ENCODE assay signal across 27 cellular contexts in the genomic region with DNA sequence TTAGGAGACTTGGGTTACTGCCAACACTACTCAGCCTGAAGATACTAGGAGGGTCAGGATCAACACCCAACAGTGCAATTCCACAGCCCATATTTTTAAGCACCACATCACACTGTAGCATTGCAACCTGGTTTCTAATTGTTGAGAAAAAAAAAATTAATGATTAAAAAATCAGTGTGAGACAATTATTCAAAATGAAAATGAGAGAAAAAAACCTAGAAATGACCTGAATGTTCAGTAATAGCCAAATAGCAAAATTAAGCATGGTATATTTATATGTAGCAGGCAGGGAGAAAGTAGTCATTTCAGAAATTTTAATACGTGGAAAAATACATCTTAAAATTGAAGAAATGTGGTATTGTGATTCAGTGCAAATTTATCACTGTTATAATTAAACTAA.
"Had no signal": no experiment of that assay in that cellular context is flagged by ENCODE, and none has a peak within 500 bp of the region (broad histone marks: within the 10 kb centered on the region; RNA-seq: fewer than 3 reads in every experiment).

No MANE protein-coding gene starts in this region.

- H3K4me1 ChIP-seq: breast epithelium, colonic mucosa had no signal

- ATAC-seq: activated CD8-positive, alpha-beta T cell treated with anti-CD3 and anti-CD28 coated beads for 36 hours; activated T-cell treated with anti-CD3 and anti-CD28 coated beads, Interleukin-2, amount 50 U/mL, for 72 hours; Panc1; Right ventricle myocardium inferior; T-cell had no signal

- H3K9me3 ChIP-seq: adrenal gland, colonic mucosa had no signal

- H3K27ac ChIP-seq: adrenal gland, breast epithelium, colonic mucosa, SK-N-MC, VCaP had no signal

- H3K27me3 ChIP-seq: adrenal gland, breast epithelium, colonic mucosa had no signal

- H3K4me3 ChIP-seq: adrenal gland, breast epithelium, colonic mucosa, SK-N-MC had no signal

- H3K36me3 ChIP-seq: adrenal gland, breast epithelium, colonic mucosa had no signal

- DNase-seq: activated CD4-positive, alpha-beta T cell treated with anti-CD3 and anti-CD28 coated beads for 4 hours; activated CD8-positive, alpha-beta memory T cell treated with anti-CD3 and anti-CD28 coated beads, Interleukin-2, amount 50 U/mL, for 4 hours; activated CD8-positive, alpha-beta T cell treated with anti-CD3 and anti-CD28 coated beads for 36 hours; activated gamma-delta T cell treated with Interleukin-2 at 50 U/mL for 16 hours; activated naive CD4-positive, alpha-beta T cell treated with anti-CD3 and anti-CD28 coated beads, Interleukin-2, amount 50 U/mL, for 16 hours; activated naive CD8-positive, alpha-beta T cell treated with anti-CD3 and anti-CD28 coated beads, Interleukin-2, amount 10 ng/mL, durations not matched to agents 7 days and 5 days; activated T-cell treated with anti-CD3 and anti-CD28 coated beads, Interleukin-2, amount 50 U/mL, for 72 hours; adrenal gland; anterior cingulate cortex; caudate nucleus; colonic mucosa; NCI-H1105 treated with DMSO at 0.1 percent for 48 hours; NCI-H1436 treated with DMSO at 0.1 percent for 48 hours; NCI-H187; NCI-H2081; NCI-H524; NCI-H748 treated with DMSO at 0.1 percent for 48 hours; NK-92 treated with Interleukin-12 subunit alpha and Interleukin-12 subunit beta, amount 100 ng/mL, for 24 hours; OCI-M1; RPMI8226; T-cell; T-helper 2 cell had no signal
